In the genomic region with DNA sequence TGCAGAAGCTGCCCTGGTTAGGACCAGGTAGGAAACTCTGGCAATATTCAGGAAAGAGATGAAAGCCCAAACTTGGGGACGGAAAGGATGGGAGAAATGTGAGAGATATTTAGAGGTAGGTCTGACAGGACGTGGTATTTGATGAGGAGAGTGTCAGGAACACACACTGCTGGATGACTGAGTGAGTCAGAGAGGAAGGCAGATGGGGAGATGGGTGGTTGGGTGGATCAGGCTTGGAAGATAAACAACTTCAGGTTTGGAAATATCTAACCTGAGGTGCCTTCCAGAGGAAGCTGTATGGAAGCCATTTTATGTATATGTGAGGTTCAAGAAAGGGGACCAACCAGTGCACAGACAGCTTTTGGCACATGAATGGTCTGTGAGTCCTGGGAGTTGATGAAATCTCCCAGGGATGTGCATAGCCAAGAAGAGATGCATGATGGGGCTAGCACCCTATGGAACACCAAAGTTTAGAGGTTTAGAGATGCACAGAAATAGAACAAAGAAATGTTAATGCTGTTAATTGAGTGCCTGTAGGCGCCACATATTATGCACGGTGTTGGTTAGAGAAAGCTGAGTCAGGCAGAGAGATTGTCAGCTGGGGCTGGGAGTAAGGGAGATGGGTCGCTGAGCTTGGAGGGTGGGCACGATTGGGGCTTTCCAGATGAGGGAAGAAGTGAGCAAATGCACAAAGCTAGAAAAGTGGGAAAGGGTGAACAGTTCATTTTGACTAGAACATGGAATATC, we compare ENCODE assay signal across 2 cellular contexts.
TF ChIP-seq lines count a peak whose summit lies in the region.

No MANE protein-coding gene starts in this region.

TF ChIP-seq in H1, 55 proteins besides CTCF, POLR2A, EP300 and RAD21:
- no peak for TF ChIP-seq CBX5 (IDR thresholded peaks at IDR 0.05; ENCODE audit: low read depth, low read length)
- no peak for TF ChIP-seq CBX8 (IDR thresholded peaks at IDR 0.05; ENCODE audit: borderline replicate concordance, low read depth, low read length)
- TF ChIP-seq SAP30 (IDR thresholded peaks at IDR 0.05; ENCODE audit: insufficient read depth, insufficient replicate concordance, low read length) = no peak
- no peak for TF ChIP-seq EZH2 (IDR thresholded peaks at IDR 0.05; ENCODE audit: low read depth, low read length, severe bottlenecking)
- no peak for TF ChIP-seq GTF2F1 (IDR thresholded peaks at IDR 0.05; ENCODE audit: borderline replicate concordance, low read depth, low read length)
- TF ChIP-seq NRF1 (IDR thresholded peaks at IDR 0.05; ENCODE audit: low read depth, low read length) = no peak
- no peak for TF ChIP-seq GABPA (IDR thresholded peaks at IDR 0.05; ENCODE audit: borderline replicate concordance, insufficient read depth, low read length)
- TF ChIP-seq RFX5 (IDR thresholded peaks at IDR 0.05; ENCODE audit: borderline replicate concordance, low read depth, low read length) = no peak
- no peak for TF ChIP-seq SP2 (IDR thresholded peaks at IDR 0.05; ENCODE audit: low read length)
- TF ChIP-seq, protein P1, sequence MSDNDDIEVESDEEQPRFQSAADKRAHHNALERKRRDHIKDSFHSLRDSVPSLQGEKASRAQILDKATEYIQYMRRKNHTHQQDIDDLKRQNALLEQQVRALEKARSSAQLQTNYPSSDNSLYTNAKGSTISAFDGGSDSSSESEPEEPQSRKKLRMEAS (IDR thresholded peaks at IDR 0.05) = no peak

TF ChIP-seq in HEK293T, 16 proteins besides CTCF, POLR2A, EP300 and RAD21:
- TF ChIP-seq FOXK2 (IDR thresholded peaks at IDR 0.05) (no peak), TARDBP (IDR thresholded peaks at IDR 0.05) (no peak), FOXM1 (IDR thresholded peaks at IDR 0.05; ENCODE audit: borderline replicate concordance) (no peak), ARNT (IDR thresholded peaks at IDR 0.05) (no peak), HDGF (IDR thresholded peaks at IDR 0.05; ENCODE audit: borderline replicate concordance) (no peak), NFRKB (IDR thresholded peaks at IDR 0.05) (no peak), ZNF384 (IDR thresholded peaks at IDR 0.05) (no peak), L3MBTL2 (conservative IDR thresholded peaks at IDR 0.05) (no peak), ELF4 (IDR thresholded peaks at IDR 0.05) (no peak), SP1 (IDR thresholded peaks at IDR 0.05) (no peak), LEF1 (IDR thresholded peaks at IDR 0.05; ENCODE audit: borderline replicate concordance) (no peak), CTBP1 (IDR thresholded peaks at IDR 0.05; ENCODE audit: borderline replicate concordance) (no peak), FOXA1 (IDR thresholded peaks at IDR 0.05) (no peak), BHLHE40 (IDR thresholded peaks at IDR 0.05; ENCODE audit: borderline replicate concordance) (no peak), SUZ12 (IDR thresholded peaks at IDR 0.05) (no peak)
- TF ChIP-seq, protein P2, sequence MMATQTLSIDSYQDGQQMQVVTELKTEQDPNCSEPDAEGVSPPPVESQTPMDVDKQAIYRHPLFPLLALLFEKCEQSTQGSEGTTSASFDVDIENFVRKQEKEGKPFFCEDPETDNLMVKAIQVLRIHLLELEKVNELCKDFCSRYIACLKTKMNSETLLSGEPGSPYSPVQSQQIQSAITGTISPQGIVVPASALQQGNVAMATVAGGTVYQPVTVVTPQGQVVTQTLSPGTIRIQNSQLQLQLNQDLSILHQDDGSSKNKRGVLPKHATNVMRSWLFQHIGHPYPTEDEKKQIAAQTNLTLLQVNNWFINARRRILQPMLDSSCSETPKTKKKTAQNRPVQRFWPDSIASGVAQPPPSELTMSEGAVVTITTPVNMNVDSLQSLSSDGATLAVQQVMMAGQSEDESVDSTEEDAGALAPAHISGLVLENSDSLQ (IDR thresholded peaks at IDR 0.05) = no peak
